ENCODE assay signal across 25 cellular contexts in the genomic region with DNA sequence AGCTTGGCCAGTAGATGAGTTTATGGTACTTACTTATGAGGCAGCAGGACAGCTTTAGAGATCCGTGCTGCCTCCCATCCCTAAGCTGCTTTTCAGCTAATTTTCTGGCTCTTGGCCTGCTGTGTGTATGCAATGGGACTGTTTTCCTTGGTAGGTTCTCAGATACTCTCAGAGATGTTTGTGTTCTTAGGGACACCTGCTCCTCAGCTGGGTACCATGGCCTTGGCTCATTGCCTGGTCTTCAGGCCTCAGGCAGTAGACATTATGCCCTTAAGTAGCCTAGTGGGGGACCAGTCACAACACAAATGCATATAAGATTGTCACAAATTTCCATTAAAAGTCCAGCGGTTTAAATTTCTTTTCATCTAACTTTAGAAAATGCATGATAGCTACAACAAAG.
A peak's percentile ranks its signal among the peaks of the same experiment; 100 is the strongest.
DNase-seq lines count a peak whose midpoint lies in the region; ATAC-seq and TF ChIP-seq lines count a peak whose summit lies in the region.
"Had no signal": no experiment of that assay in that cellular context is flagged by ENCODE, and none has a peak within 500 bp of the region (broad histone marks: within the 10 kb centered on the region; RNA-seq: fewer than 3 reads in every experiment).

No MANE protein-coding gene starts in this region.

- H3K4me2 ChIP-seq in H9 (ENCODE audit: insufficient read depth, insufficient read length, low read length) = no peak overlapping the region
- H3K4me2 ChIP-seq: BLaER1 treated with 17β-estradiol and CSF1 and Interleukin-3, amounts not matched to agents 10 nM and 100 nM had no signal

- H3K56ac ChIP-seq in H9 (ENCODE audit: insufficient read length, low read depth, low read length) = no peak overlapping the region

- H4K8ac ChIP-seq in H9 (replicated peaks; ENCODE audit: insufficient read length, low read depth, low read length) = no peak overlapping the region

- H4K5ac ChIP-seq in H9 (ENCODE audit: insufficient read length, low read depth, low read length) = no peak overlapping the region

- DNase-seq in COR-L47 (lab: John Stamatoyannopoulos, UW) = peak; percentile 76
- DNase-seq in NCI-H1105 (lab: John Stamatoyannopoulos, UW) = peak; percentile 17
- DNase-seq in NCI-H345 treated with DMSO at 0.1 percent for 48 hours (lab: John Stamatoyannopoulos, UW; ENCODE audit: unreplicated experiment) = peak; percentile 60
- peak; percentile 2 for DNase-seq in myocyte (ENCODE audit: low read depth)
- DNase-seq in H9 = no peak
- DNase-seq: activated CD4-positive, alpha-beta T cell treated with anti-CD3 and anti-CD28 coated beads for 48 hours; activated effector memory CD4-positive, alpha-beta T cell treated with anti-CD3 and anti-CD28 coated beads, Interleukin-2, amount 50 U/mL, for 16 hours; DMS153; HCEC 1CT; hippocampal formation; mammary epithelial cell; mucosa of descending colon; NCI-H1048; NCI-H526 treated with DMSO at 0.1 percent for 48 hours; occipital lobe; sigmoid colon; stimulated activated CD4-positive, alpha-beta T cell treated with anti-CD3 and anti-CD28 coated beads, Interleukin-4, amount 100 ng/mL, for 1 hour; T-helper 9 cell; tibial artery had no signal

- no peaks in the 10 kb centered on the region for H3K27me3 Mint-ChIP-seq in H9 (ENCODE audit: low read depth)
- H3K27me3 Mint-ChIP-seq: activated naive CD8-positive, alpha-beta T cell; natural killer cell treated with Interleukin-12 subunit alpha and Interleukin-12 subunit beta and Interleukin-15 and Interleukin-18, amount 100 ng/mL, for 72 hours had no signal

- no peaks in the 10 kb centered on the region for H3K9me3 Mint-ChIP-seq in H9

- H3K27me3 ChIP-seq in H9 (ENCODE audit: insufficient read depth, low read length) = no peaks in the 10 kb centered on the region
- H3K27me3 ChIP-seq: BLaER1 treated with 17β-estradiol and CSF1 and Interleukin-3, amounts not matched to agents 10 nM and 100 nM; sigmoid colon; tibial artery; vagina had no signal

- H3K4me1 Mint-ChIP-seq in H9 = no peaks in the 10 kb centered on the region

- no peak overlapping the region for H2AK5ac ChIP-seq in H9 (ENCODE audit: insufficient read length, low read length)

- H4K20me1 ChIP-seq in H9 (ENCODE audit: control insufficient read depth, insufficient read depth, insufficient read length) = no peaks in the 10 kb centered on the region
- H4K20me1 ChIP-seq: BLaER1 treated with 17β-estradiol and CSF1 and Interleukin-3, amounts not matched to agents 10 nM and 100 nM had no signal

- no peak overlapping the region for H3K18ac ChIP-seq in H9 (ENCODE audit: insufficient read length, low read depth, low read length)

- no peak overlapping the region for H2AFZ ChIP-seq in H9 (ENCODE audit: low read length)

- TF ChIP-seq CTCF in H9 (conservative IDR thresholded peaks at IDR 0.05) = no peak

- no peaks in the 10 kb centered on the region for H3K9me3 ChIP-seq in H9 (ENCODE audit: control insufficient read depth, low read depth, low read length)
- H3K9me3 ChIP-seq: BLaER1 treated with 17β-estradiol and CSF1 and Interleukin-3, amounts not matched to agents 10 nM and 100 nM; mucosa of descending colon; sigmoid colon; tibial artery; vagina had no signal

- no peak overlapping the region for H4K91ac ChIP-seq in H9 (ENCODE audit: insufficient read length, low read depth, low read length)

- no peak overlapping the region for H3T11ph ChIP-seq in H9 (ENCODE audit: low read length)

- no peak overlapping the region for H3K9ac ChIP-seq in H9 (ENCODE audit: extremely low read depth, insufficient read length, low read length)
- H3K9ac ChIP-seq: BLaER1 treated with 17β-estradiol and CSF1 and Interleukin-3, amounts not matched to agents 10 nM and 100 nM had no signal

- H3K79me2 ChIP-seq in H9 (ENCODE audit: insufficient read depth, low read length) = no peaks in the 10 kb centered on the region

- H3K79me1 ChIP-seq in H9 (ENCODE audit: insufficient read depth, low read depth, low read length, poor library complexity, severe bottlenecking) = no peaks in the 10 kb centered on the region

- no peaks in the 10 kb centered on the region for H3K36me3 Mint-ChIP-seq in H9 (ENCODE audit: insufficient read depth in 1 of 3, low read depth in 3 of 3)
- H3K36me3 Mint-ChIP-seq: activated naive CD8-positive, alpha-beta T cell had no signal

- no peak overlapping the region for H2BK5ac ChIP-seq in H9 (ENCODE audit: insufficient read length, low read length)

- H2BK120ac ChIP-seq in H9 (ENCODE audit: low read depth, low read length, poor library complexity, severe bottlenecking) = no peak overlapping the region

- no peak overlapping the region for H3K23ac ChIP-seq in H9 (ENCODE audit: insufficient read length, low read depth, low read length)

- no peak overlapping the region for H2BK15ac ChIP-seq in H9 (ENCODE audit: low read depth, low read length)

- no peak overlapping the region for H3K27ac Mint-ChIP-seq in H9
- H3K27ac Mint-ChIP-seq: activated naive CD8-positive, alpha-beta T cell; natural killer cell treated with Interleukin-12 subunit alpha and Interleukin-12 subunit beta and Interleukin-15 and Interleukin-18, amount 100 ng/mL, for 72 hours had no signal

- H3K4ac ChIP-seq in H9 (ENCODE audit: low read depth, low read length) = no peak overlapping the region

- no peaks in the 10 kb centered on the region for H3K23me2 ChIP-seq in H9 (ENCODE audit: insufficient read length, low read depth, low read length, poor library complexity, severe bottlenecking)

- H3K27ac ChIP-seq in H9 (ENCODE audit: insufficient read length, low read depth, low read length) = no peak overlapping the region
- H3K27ac ChIP-seq: BLaER1 treated with 17β-estradiol and CSF1 and Interleukin-3, amounts not matched to agents 10 nM and 100 nM; sigmoid colon; tibial artery; vagina had no signal

- H3K4me1 ChIP-seq in H9 (ENCODE audit: insufficient read depth, low read length) = no peaks in the 10 kb centered on the region
- H3K4me1 ChIP-seq: BLaER1 treated with 17β-estradiol and CSF1 and Interleukin-3, amounts not matched to agents 10 nM and 100 nM; sigmoid colon; tibial artery; vagina had no signal

- H2BK20ac ChIP-seq in H9 (ENCODE audit: low read depth, low read length, poor library complexity, severe bottlenecking) = no peak overlapping the region

- no peak overlapping the region for H2BK12ac ChIP-seq in H9 (ENCODE audit: insufficient read length, low read depth, low read length)

- WGBS in H9 (ENCODE audit: extremely low coverage, insufficient read length, low lambda C conversion rate) = no CpG with 5 or more reads among the region's 2 CpGs

- no peak overlapping the region for H3K14ac ChIP-seq in H9 (ENCODE audit: insufficient read depth, low read length)

- no peak for ATAC-seq in HG03097 (IDR thresholded peaks at IDR 0.05; ENCODE audit: low FRiP score, unreplicated experiment)
- no peak for ATAC-seq in HG02759 (IDR thresholded peaks at IDR 0.05; ENCODE audit: unreplicated experiment)
- ATAC-seq: mucosa of descending colon; natural killer cell treated with Interleukin-12 subunit alpha and Interleukin-12 subunit beta and Interleukin-15 and Interleukin-18, amount 100 ng/mL, for 72 hours had no signal

- H3K4me3 Mint-ChIP-seq in H9 = no peak overlapping the region
- H3K4me3 Mint-ChIP-seq: activated naive CD8-positive, alpha-beta T cell; natural killer cell treated with Interleukin-12 subunit alpha and Interleukin-12 subunit beta and Interleukin-15 and Interleukin-18, amount 100 ng/mL, for 72 hours had no signal
